Comparison of ENCODE assay signal across 23 cellular contexts in genomic region chr11:92638678-92639077, GRCh38.
DNase-seq lines count a peak whose midpoint lies in the region; ATAC-seq, FAIRE-seq and TF ChIP-seq lines count a peak whose summit lies in the region.
"Had no signal": no experiment of that assay in that cellular context is flagged by ENCODE, and none has a peak within 500 bp of the region (broad histone marks: within the 10 kb centered on the region; RNA-seq: fewer than 3 reads in every experiment).

No MANE protein-coding gene starts in this region.

- DNase-seq in ACHN (peak; percentile 2), RCC 7860 (ENCODE audit: low spot score) (peak; percentile 47), kidney tubule cell (ENCODE audit: low spot score) (peak; percentile 87), T-helper 17 cell (no peak), colonic mucosa (no peak)
- DNase-seq: DMS79 treated with DMSO at 0.1 percent for 48 hours, H7, IMR-90, NCI-H1105, NCI-H146, NCI-H2029, NCI-H345, NCI-H524 treated with DMSO at 0.1 percent for 48 hours, OCI-M1, T-helper 1 cell had no signal

- H3K27me3 ChIP-seq in colonic mucosa = no peaks in the 10 kb centered on the region
- H3K27me3 ChIP-seq: SJSA1 had no signal

- H3K27ac Mint-ChIP-seq in T-helper 17 cell = no peak overlapping the region
- H3K27ac Mint-ChIP-seq: B cell, CD14-positive monocyte had no signal

- ATAC-seq in GM18870 (IDR thresholded peaks at IDR 0.05; ENCODE audit: unreplicated experiment) = peak; percentile 56
- no peak for ATAC-seq in HG03442 (IDR thresholded peaks at IDR 0.05; ENCODE audit: unreplicated experiment)
- ATAC-seq in HG03342 (IDR thresholded peaks at IDR 0.05; ENCODE audit: unreplicated experiment) = no peak
- no peak for ATAC-seq in T-helper 17 cell
- ATAC-seq: Right ventricle myocardium inferior had no signal

- H3K27me3 Mint-ChIP-seq in T-helper 17 cell = no peaks in the 10 kb centered on the region
- H3K27me3 Mint-ChIP-seq: B cell had no signal

- no peaks in the 10 kb centered on the region for H3K4me1 ChIP-seq in colonic mucosa
- H3K4me1 ChIP-seq: SJSA1 had no signal

- no peaks in the 10 kb centered on the region for H3K36me3 ChIP-seq in colonic mucosa
- H3K36me3 ChIP-seq: SJSA1 had no signal

- no peak overlapping the region for H3K4me3 ChIP-seq in colonic mucosa
- H3K4me3 ChIP-seq: SJSA1 had no signal

- no peak overlapping the region for H3K27ac ChIP-seq in colonic mucosa
- H3K27ac ChIP-seq: KMS-11, SJSA1 had no signal

- H3K9ac ChIP-seq in colonic mucosa (ENCODE audit: low read depth in 2 of 2, low read length in 2 of 2) = no peak overlapping the region
- H3K9ac ChIP-seq: KMS-11 had no signal

- H3K4me1 Mint-ChIP-seq in T-helper 17 cell = no peaks in the 10 kb centered on the region
- H3K4me1 Mint-ChIP-seq: B cell, CD14-positive monocyte had no signal

- H3K4me3 Mint-ChIP-seq in T-helper 17 cell = no peak overlapping the region
- H3K4me3 Mint-ChIP-seq: B cell, CD14-positive monocyte had no signal

- no peaks in the 10 kb centered on the region for H3K36me3 Mint-ChIP-seq in T-helper 17 cell (ENCODE audit: low read depth)
- H3K36me3 Mint-ChIP-seq: CD14-positive monocyte had no signal

- intact Hi-C loops in colonic mucosa (cut with DNase I) = no loop called here

- in situ Hi-C loops in ACHN (cut with HindIII; ENCODE audit: low pct_ligation_motif_present, low pct_unique_long_range_greater_than_20kb, low sequenced_read_pairs) = no loop called here

- TF ChIP-seq CTCF in colonic mucosa (IDR thresholded peaks at IDR 0.05) = no peak

- no peaks in the 10 kb centered on the region for H3K9me3 ChIP-seq in T-helper 17 cell (ENCODE audit: control insufficient read depth, low read length, poor library complexity, severe bottlenecking)
- H3K9me3 ChIP-seq in colonic mucosa = no peaks in the 10 kb centered on the region
- H3K9me3 ChIP-seq: SJSA1 had no signal

- no peak for FAIRE-seq in RCC 7860 (lab: Jason Lieb, UNC)

Comparison
In these comparisons a context has a peak if more than half of its experiments do, and no peak if none do; other contexts are left out.
1. DNase-seq: peak in ACHN (single experiment), RCC 7860 (single experiment) and kidney tubule cell (single experiment); none in T-helper 17 cell (0 of 3) and colonic mucosa (single experiment).